8 cellular contexts compared by ENCODE assay signal in the genomic region with DNA sequence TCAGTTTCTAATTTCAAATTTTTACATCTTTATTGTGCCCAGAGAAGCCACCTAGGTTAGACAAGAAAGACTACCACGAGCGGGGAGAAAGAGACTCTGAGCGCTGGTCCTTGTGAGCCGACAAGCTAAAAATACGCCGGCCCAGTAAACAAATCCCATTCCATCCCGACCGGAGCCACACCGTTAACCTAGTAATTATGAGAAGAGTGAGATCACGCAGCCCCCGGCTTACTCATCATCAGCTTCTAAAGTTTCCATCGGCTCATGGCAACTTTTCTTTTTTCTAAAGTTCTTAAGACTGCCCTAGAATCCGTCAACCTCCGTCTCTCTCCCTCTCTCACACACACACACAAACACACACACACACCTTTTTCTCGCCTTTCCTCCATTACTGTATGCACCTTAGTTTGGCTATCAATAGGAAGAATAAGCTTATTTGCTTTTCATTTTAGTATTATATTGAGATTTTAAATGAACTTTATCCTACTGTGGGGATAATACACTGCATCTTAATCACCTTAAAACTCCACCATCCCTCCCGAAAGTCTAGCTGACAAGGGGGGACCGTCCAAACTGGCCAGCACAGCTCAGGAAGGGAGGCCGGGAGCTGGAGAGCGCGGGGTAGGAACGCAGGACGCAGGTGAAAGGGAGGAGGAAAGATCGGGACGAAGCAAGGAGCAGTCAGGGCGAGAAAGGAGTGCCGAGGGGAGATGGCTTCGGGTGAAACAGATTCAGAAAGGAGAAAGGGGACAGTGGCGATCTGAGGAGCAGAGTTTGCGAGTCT. TPM values are rescaled to one million over a fixed set of nuclear protein-coding genes. Genes with fewer than 3 reads are reported as not detected.
DNase-seq lines count a peak whose midpoint lies in the region; ATAC-seq and TF ChIP-seq lines count a peak whose summit lies in the region.

No MANE protein-coding gene starts in this region.

- H3K36me3 Mint-ChIP-seq in activated naive CD4-positive, alpha-beta T cell treated with anti-CD3 and anti-CD28 coated beads, Interleukin-2, amount 10 ng/mL, durations not matched to agents 7 days and 5 days: peaks cover 4% of the 10 kb centered on the region

- peak overlapping the region; percentile 80 for H3K27ac Mint-ChIP-seq in activated naive CD4-positive, alpha-beta T cell treated with anti-CD3 and anti-CD28 coated beads, Interleukin-2, amount 10 ng/mL, durations not matched to agents 7 days and 5 days

- H3K9me3 Mint-ChIP-seq in activated naive CD4-positive, alpha-beta T cell treated with anti-CD3 and anti-CD28 coated beads, Interleukin-2, amount 10 ng/mL, durations not matched to agents 7 days and 5 days: no peaks in the 10 kb centered on the region

- H3K36me3 ChIP-seq in thoracic aorta: no peaks in the 10 kb centered on the region

- H3K27me3 ChIP-seq in thoracic aorta (replicated peaks; ENCODE audit: insufficient read depth): no peaks in the 10 kb centered on the region

- H3K9me3 ChIP-seq in thoracic aorta: no peaks in the 10 kb centered on the region

- peaks cover 12 to 45% of the 10 kb centered on the region in 2 donors for H3K4me1 ChIP-seq in thoracic aorta (ENCODE audit: control insufficient read depth in 1 of 2, low read depth in 2 of 2)

- CTCF ChIA-PET in activated naive CD4-positive, alpha-beta T cell treated with anti-CD3 and anti-CD28 coated beads, Interleukin-2, amount 10 ng/mL, durations not matched to agents 7 days and 5 days (lab: Charles Lee): interaction anchor here (0.8 to 1.2 kb wide), 4 partner anchors 27 to 155 kb away, joined by 3 read pairs; no protein-coding TSS in a partner anchor

- peaks cover 16% of the 10 kb centered on the region for H3K27me3 Mint-ChIP-seq in activated naive CD4-positive, alpha-beta T cell treated with anti-CD3 and anti-CD28 coated beads, Interleukin-2, amount 10 ng/mL, durations not matched to agents 7 days and 5 days

- ATAC-seq in GM18909 (IDR thresholded peaks at IDR 0.05; ENCODE audit: poor library complexity, unreplicated experiment) (peak; percentile 23), HG03442 (IDR thresholded peaks at IDR 0.05; ENCODE audit: unreplicated experiment) (peak; percentile 9), thoracic aorta (ENCODE audit: insufficient number of reproducible peaks, low FRiP score, low read depth) (peak; percentile 49)

- TF ChIP-seq CTCF in thoracic aorta (IDR thresholded peaks at IDR 0.05): no peak

- peak overlapping the region; percentile 89 for H3K4me3 ChIP-seq in thoracic aorta

- DNase-seq in SHP77 (lab: John Stamatoyannopoulos, UW) (peak; percentile 53 to 71), glomerular visceral epithelial cell (ENCODE audit: extremely low spot score) (peak; percentile 75), occipital lobe (lab: John Stamatoyannopoulos, UW) (peak; percentile 11), thoracic aorta (ENCODE audit: low spot score) (peak; percentile 41), NCI-H446 treated with DMSO at 0.1 percent for 48 hours (lab: John Stamatoyannopoulos, UW) (no peak)
- peak; percentile 55 for DNase-seq in activated naive CD4-positive, alpha-beta T cell treated with anti-CD3 and anti-CD28 coated beads, Interleukin-2, amount 10 ng/mL, durations not matched to agents 7 days and 5 days

- peaks cover 25% of the 10 kb centered on the region for H3K4me1 Mint-ChIP-seq in activated naive CD4-positive, alpha-beta T cell treated with anti-CD3 and anti-CD28 coated beads, Interleukin-2, amount 10 ng/mL, durations not matched to agents 7 days and 5 days

- H3K4me3 Mint-ChIP-seq in activated naive CD4-positive, alpha-beta T cell treated with anti-CD3 and anti-CD28 coated beads, Interleukin-2, amount 10 ng/mL, durations not matched to agents 7 days and 5 days: peak overlapping the region; percentile 92

- H3K27ac ChIP-seq in thoracic aorta: peak overlapping the region; percentile 97 to 99

RNA-seq across cellular contexts. Expression of a gene that starts 0.7 kb away (rescaled TPM):
- 7.3 TPM for total RNA-seq in occipital lobe
- total RNA-seq in thoracic aorta: 10 to 100 TPM; 29.9 to 30.6 TPM

RNA-seq across cellular contexts. Expression of a gene that starts 57.8 kb away (rescaled TPM):
- total RNA-seq in occipital lobe (84.2 TPM), thoracic aorta (10 to 100 TPM; 46.2 to 68.9 TPM)
